Comparison of ENCODE assay signal across 8 cellular contexts in the genomic region with DNA sequence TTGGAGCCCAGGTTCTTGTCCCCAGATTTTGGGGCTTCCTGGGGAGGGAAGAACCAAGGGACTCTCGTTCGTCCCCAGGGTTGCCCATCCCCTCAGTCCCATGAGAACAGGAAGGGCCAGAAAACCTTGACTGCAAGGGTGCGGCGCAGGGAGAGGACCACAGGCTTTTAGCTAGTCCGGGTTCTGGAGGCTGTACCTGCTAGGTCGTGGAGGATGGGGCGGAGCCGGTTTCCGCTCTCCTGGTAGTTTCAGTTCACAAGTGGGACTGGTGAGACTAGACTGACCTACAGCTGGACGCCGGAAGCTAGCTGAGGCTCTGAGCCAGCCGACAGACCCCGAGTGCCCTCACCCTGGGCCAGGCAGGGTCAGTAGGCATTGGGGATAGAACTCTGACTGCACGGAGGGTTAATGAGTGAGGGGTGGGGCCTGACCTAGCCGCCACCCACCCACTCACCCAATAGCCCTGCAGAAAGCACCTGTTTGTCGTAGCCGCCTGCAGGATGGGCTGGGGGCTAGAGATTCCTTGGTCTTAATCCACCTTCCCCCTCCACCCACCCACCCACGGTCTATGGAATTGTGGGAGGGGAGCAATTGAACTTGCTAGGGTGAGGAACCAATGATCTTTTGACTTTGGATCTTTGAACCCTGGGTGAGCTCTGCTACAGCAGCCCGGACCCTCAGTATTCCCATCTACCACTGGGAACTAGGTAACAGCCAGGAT. TPM values are rescaled to one million over a fixed set of nuclear protein-coding genes. Genes with fewer than 3 reads are reported as not detected.
DNase-seq lines count a peak whose midpoint lies in the region; ATAC-seq and TF ChIP-seq lines count a peak whose summit lies in the region.

No MANE protein-coding gene starts in this region.

- H3K9me3 Mint-ChIP-seq in CD4-positive, alpha-beta memory T cell = no peaks in the 10 kb centered on the region

- H3K27ac Mint-ChIP-seq in CD4-positive, alpha-beta memory T cell = peak overlapping the region; percentile 78 to 96 (median 88)

- H3K27ac ChIP-seq in CD4-positive, alpha-beta memory T cell (ENCODE audit: low read depth, low read length) = peak overlapping the region; percentile 81
- H3K27ac ChIP-seq in HL-60 (replicated peaks) (no peak overlapping the region), psoas muscle (peak overlapping the region; percentile 95)

- peaks cover 32% of the 10 kb centered on the region for H3K4me1 ChIP-seq in CD4-positive, alpha-beta memory T cell (ENCODE audit: insufficient read depth, low read length)
- H3K4me1 ChIP-seq in psoas muscle = peaks cover 22% of the 10 kb centered on the region

- peak overlapping the region; percentile 80 to 90 for H3K4me3 ChIP-seq in CD4-positive, alpha-beta memory T cell (ENCODE audit: low read length in 2 of 2)
- H3K4me3 ChIP-seq in HL-60 (replicated peaks; ENCODE audit: insufficient read depth, low read length) (peak overlapping the region; percentile 74), foreskin fibroblast (ENCODE audit: low read depth in 1 of 2, low read length in 2 of 2) (peak overlapping the region; percentile 78 to 90), psoas muscle (peak overlapping the region; percentile 72)

- WGBS in psoas muscle, 3 donors = 30 to 37% (median 34%) methylated on average over 19 of the region's 19 CpGs

- H3K27me3 ChIP-seq in CD4-positive, alpha-beta memory T cell (ENCODE audit: insufficient read depth, low read length) = no peaks in the 10 kb centered on the region
- no peaks in the 10 kb centered on the region for H3K27me3 ChIP-seq in HL-60 (ENCODE audit: insufficient read depth, poor library complexity, severe bottlenecking)
- no peaks in the 10 kb centered on the region for H3K27me3 ChIP-seq in psoas muscle (ENCODE audit: insufficient read depth in 3 of 3, low read length in 2 of 3)

- H3K27me3 Mint-ChIP-seq in CD4-positive, alpha-beta memory T cell = no peaks in the 10 kb centered on the region

- H3K36me3 Mint-ChIP-seq in CD4-positive, alpha-beta memory T cell = peaks cover 0 to 7% of the 10 kb centered on the region in 2 donors

- no peaks in the 10 kb centered on the region for H3K36me3 ChIP-seq in CD4-positive, alpha-beta memory T cell (ENCODE audit: insufficient read depth, low read length)
- H3K36me3 ChIP-seq in psoas muscle (ENCODE audit: insufficient read depth in 1 of 2, low read depth in 1 of 2) = peaks cover 0 to 6% of the 10 kb centered on the region in 2 donors

- peaks cover 18 to 47% (median 26%) of the 10 kb centered on the region in 4 donors for H3K4me1 Mint-ChIP-seq in CD4-positive, alpha-beta memory T cell

- intact Hi-C loops in CD4-positive, alpha-beta memory T cell (cut with micrococcal nuclease) = loop anchor here (5.0 kb wide), 1 partner anchor 114 kb away; the partner anchor contains the start of gene CSNK1E
- intact Hi-C loops in psoas muscle (cut with DNase I) = loop anchor here (2.0 to 10.0 kb wide), 3 partner anchors 26 to 114 kb away; partner anchors contain the start of genes BAIAP2L2 (in 2 of the 2) and CSNK1E (in 1 of the 2)

- H3K9me3 ChIP-seq in CD4-positive, alpha-beta memory T cell (ENCODE audit: control insufficient read depth in 1 of 2, low read length in 2 of 2) = no peaks in the 10 kb centered on the region
- no peaks in the 10 kb centered on the region for H3K9me3 ChIP-seq in psoas muscle

- ATAC-seq in psoas muscle (no peak), HG03108 (IDR thresholded peaks at IDR 0.05; ENCODE audit: unreplicated experiment) (no peak), GM18520 (IDR thresholded peaks at IDR 0.05; ENCODE audit: unreplicated experiment) (no peak)

- no peak for TF ChIP-seq CTCF in HL-60 (IDR thresholded peaks at IDR 0.05; ENCODE audit: insufficient read depth, low read length)
- TF ChIP-seq CTCF in foreskin fibroblast (IDR thresholded peaks at IDR 0.05; ENCODE audit: low read depth, low read length) = no peak
- TF ChIP-seq CTCF in psoas muscle (IDR thresholded peaks at IDR 0.05) = no peak

- peak; percentile 41 to 52 (median 45) for DNase-seq in CD4-positive, alpha-beta memory T cell
- DNase-seq in HL-60 (ENCODE audit: low read depth in 1 of 2, low spot score in 1 of 2) = no peak
- DNase-seq in activated CD8-positive, alpha-beta memory T cell treated with anti-CD3 and anti-CD28 coated beads, Interleukin-2, amount 50 U/mL, for 48 hours = peak; percentile 67
- peak in 1 of 2 donors; percentile 52 for DNase-seq in foreskin fibroblast
- no peak for DNase-seq in psoas muscle
- DNase-seq in anterior cingulate cortex (lab: John Stamatoyannopoulos, UW) = no peak

- CTCF ChIA-PET in CD4-positive, alpha-beta memory T cell (lab: Charles Lee; ENCODE audit: partially characterized antibody) = interaction anchor here (1.1 to 3.2 kb wide), 2 partner anchors 12 to 16 kb away, joined by 3 to 13 read pairs; no protein-coding TSS in a partner anchor

- peak overlapping the region; percentile 87 to 93 (median 90) for H3K4me3 Mint-ChIP-seq in CD4-positive, alpha-beta memory T cell

- POLR2A ChIA-PET in CD4-positive, alpha-beta memory T cell (lab: Charles Lee; ENCODE audit: partially characterized antibody) = interaction anchor here (1.5 to 4.3 kb wide), 5 partner anchors 9 to 26 kb away, joined by 4 to 72 read pairs (median 14); partner anchors contain the start of gene PLA2G6

RNA-seq across cellular contexts. Expression of gene MAFF, which starts 1.5 kb away (rescaled TPM):
- 1 to 10 TPM; 6.8 TPM for total RNA-seq in CD4-positive, alpha-beta memory T cell
- polyA plus RNA-seq in CD4-positive, alpha-beta memory T cell = 1 to 10 TPM; 3.3 to 3.5 TPM
- total RNA-seq in psoas muscle = 10 to 100 TPM in 3 of 4 donors, 1 to 10 TPM in 1; 5.7 to 63.8 (median 39.5) TPM
- polyA plus RNA-seq in psoas muscle = 100 to 1,000 TPM in 1 of 3 donors, 10 to 100 TPM in 2; 23.6 to 118 (median 26.9) TPM

RNA-seq across cellular contexts. Expression of gene PLA2G6, which starts 21.6 kb away (rescaled TPM):
- total RNA-seq in CD4-positive, alpha-beta memory T cell = 100 to 1,000 TPM; 228 to 238 TPM
- 1 to 10 TPM; 1.1 to 4.7 TPM for polyA plus RNA-seq in CD4-positive, alpha-beta memory T cell
- total RNA-seq in psoas muscle = 10 to 100 TPM in 2 of 4 donors, 1 to 10 TPM in 2; 8.5 to 17.4 (median 11.4) TPM
- polyA plus RNA-seq in psoas muscle = 1 to 10 TPM; 4.5 to 7.1 (median 7.1) TPM

Comparison
In these comparisons a context has a peak if more than half of its experiments do, and no peak if none do; other contexts are left out.
1. DNase-seq: peak in CD4-positive, alpha-beta memory T cell (5 of 5) and activated CD8-positive, alpha-beta memory T cell treated with anti-CD3 and anti-CD28 coated beads, Interleukin-2, amount 50 U/mL, for 48 hours (single experiment); none in HL-60 (0 of 2), psoas muscle (0 of 2) and anterior cingulate cortex (0 of 58).
2. RNA of gene PLA2G6, which starts 21.6 kb away (total RNA-seq): 228 to 238 TPM in CD4-positive, alpha-beta memory T cell; 8.5 to 17.4 TPM in psoas muscle; every median in the first group is over 10 times any median in the second.
3. Peak in every context shown above with its lines, with median percentiles within 50 percentile points of each other: H3K4me3 ChIP-seq.